In genomic region chr11:17148536-17148935, GRCh38 we compare ENCODE assay signal across 23 cellular contexts. TPM values are rescaled to one million over a fixed set of nuclear protein-coding genes. Genes with fewer than 3 reads are reported as not detected.
DNase-seq lines count a peak whose midpoint lies in the region; ATAC-seq, FAIRE-seq and TF ChIP-seq lines count a peak whose summit lies in the region.
"Had no signal": no experiment of that assay in that cellular context is flagged by ENCODE, and none has a peak within 500 bp of the region (broad histone marks: within the 10 kb centered on the region; RNA-seq: fewer than 3 reads in every experiment).

No MANE protein-coding gene starts in this region.

- dilution Hi-C loops in IMR-90 (cut with HindIII; ENCODE audit: low sequenced_read_pairs, unreplicated experiment), result no loop called here

- POLR2A ChIA-PET in IMR-90 (lab: Charles Lee; ENCODE audit: unreplicated experiment), result no interaction called here

- H4K20me1 ChIP-seq in IMR-90 (ENCODE audit: insufficient read depth, low read length) (no peaks in the 10 kb centered on the region), astrocyte (ENCODE audit: insufficient read depth, low read length) (peaks cover 6% of the 10 kb centered on the region)

- H3K27me3 ChIP-seq in IMR-90 (ENCODE audit: control insufficient read depth, insufficient read depth, low read length) (no peaks in the 10 kb centered on the region), astrocyte (ENCODE audit: insufficient read depth, low read length) (no peaks in the 10 kb centered on the region), tibial artery (no peaks in the 10 kb centered on the region)
- H3K27me3 ChIP-seq: BE2C, MG63, Peyer's patch had no signal

- no peak overlapping the region for H4K8ac ChIP-seq in IMR-90 (ENCODE audit: low read depth in 2 of 2, low read length in 2 of 2)

- peak; percentile 48; the same call in 1 of the 2 replicates for ATAC-seq in IMR-90 (ENCODE audit: low read depth)
- ATAC-seq: A549, GM23338, SK-N-SH treated with all-trans-retinoic acid at 6 μM for 48 hours had no signal

- H3K79me1 ChIP-seq in IMR-90 (ENCODE audit: low read depth in 1 of 2, low read length in 2 of 2), result peaks cover 4 to 6% of the 10 kb centered on the region in 2 experiments; a peak in 3 of 4 replicates

- H3K27ac ChIP-seq in IMR-90 (ENCODE audit: insufficient read depth, low read length) (no peak overlapping the region), astrocyte (ENCODE audit: low read depth, low read length) (no peak overlapping the region), tibial artery (no peak overlapping the region)
- H3K27ac ChIP-seq: A549, Peyer's patch had no signal

- no peak for TF ChIP-seq POLR2A in IMR-90 (IDR thresholded peaks at IDR 0.05; ENCODE audit: low read depth, low read length)

- H3K18ac ChIP-seq in IMR-90 (ENCODE audit: low read depth, low read length), result no peak overlapping the region

- H3K4me2 ChIP-seq in IMR-90 (ENCODE audit: low read depth, low read length), result no peak overlapping the region
- H3K4me2 ChIP-seq in astrocyte (ENCODE audit: low read length), result no peak overlapping the region
- H3K4me2 ChIP-seq: A549, GM23338 had no signal

- H3K4me1 Mint-ChIP-seq in astrocyte (ENCODE audit: low read depth, unreplicated experiment), result peaks cover 4% of the 10 kb centered on the region
- H3K4me1 Mint-ChIP-seq: GM23338 had no signal

- H4K91ac ChIP-seq in IMR-90 (ENCODE audit: insufficient read depth, low read depth, low read length), result no peak overlapping the region

- no peak overlapping the region for H3K56ac ChIP-seq in IMR-90 (ENCODE audit: extremely low read depth, insufficient read depth, low read length)

- H3K4me3 ChIP-seq in IMR-90 (ENCODE audit: insufficient read depth, low read depth, low read length) (no peak overlapping the region), astrocyte (ENCODE audit: insufficient read depth, low read depth, low read length) (no peak overlapping the region), fibroblast of mammary gland (ENCODE audit: control insufficient read depth, low read depth, low read length) (no peak overlapping the region), tibial artery (no peak overlapping the region)
- H3K4me3 ChIP-seq: A549, GM23338, HAP-1, MG63, Peyer's patch had no signal

- H3K9ac ChIP-seq in IMR-90 (ENCODE audit: low read depth, low read length), result no peak overlapping the region
- no peak overlapping the region for H3K9ac ChIP-seq in astrocyte (ENCODE audit: low read length)

- DNase-seq in IMR-90, result peak; percentile 71
- peak; percentile 30 for DNase-seq in astrocyte (ENCODE audit: low read depth)
- peak; percentile 5 for DNase-seq in fibroblast of mammary gland (ENCODE audit: low read depth)
- peak; percentile 34 for DNase-seq in stromal cell of bone marrow (ENCODE audit: low read depth)
- no peak for DNase-seq in activated CD4-positive, alpha-beta T cell treated with anti-CD3 and anti-CD28 coated beads, Interleukin-2, amount 50 U/mL, for 4 hours
- no peak for DNase-seq in tibial artery
- no peak for DNase-seq in NCI-H510A treated with DMSO at 0.1 percent for 48 hours (lab: John Stamatoyannopoulos, UW)
- DNase-seq: BE2C; DMS53; MG63; NCI-H1048; NCI-H1417 treated with DMSO at 0.1 percent for 48 hours; NCI-H187; NCI-H748 treated with DMSO at 0.1 percent for 48 hours; NK-92 treated with Interleukin-12 subunit alpha and Interleukin-12 subunit beta, amount 100 ng/mL, for 24 hours; Peyer's patch had no signal

- no peaks in the 10 kb centered on the region for H3K79me2 ChIP-seq in astrocyte (ENCODE audit: insufficient read depth, low read length)

- FAIRE-seq in astrocyte (lab: Jason Lieb, UNC), result no peak
- FAIRE-seq: D721Med, HTR-8/SVneo had no signal

- no TSS peak for BruUV-seq in IMR-90 (replicated peaks; lab: Mats Ljungman, UMichigan)

- H3K27me3 Mint-ChIP-seq in astrocyte (ENCODE audit: low read depth, unreplicated experiment), result no peaks in the 10 kb centered on the region
- H3K27me3 Mint-ChIP-seq: IgD-negative memory B cell had no signal

- no peak overlapping the region for H2AK5ac ChIP-seq in IMR-90 (ENCODE audit: low read depth, low read length)

- H2BK20ac ChIP-seq in IMR-90 (ENCODE audit: low read depth, low read length), result no peak overlapping the region

- H3K4me1 ChIP-seq in IMR-90 (ENCODE audit: control insufficient read depth, insufficient read depth, low read length) (no peaks in the 10 kb centered on the region; the same call in 1 of the 2 replicates), astrocyte (ENCODE audit: insufficient read depth, low read length) (no peaks in the 10 kb centered on the region), tibial artery (peaks cover 0 to 11% (median 7%) of the 10 kb centered on the region in 4 donors)
- H3K4me1 ChIP-seq: A549, BE2C, Peyer's patch had no signal

- H3K4ac ChIP-seq in IMR-90 (ENCODE audit: low read depth, low read length), result no peak overlapping the region

- H3K9me3 Mint-ChIP-seq in astrocyte (ENCODE audit: unreplicated experiment), result no peaks in the 10 kb centered on the region
- H3K9me3 Mint-ChIP-seq: GM23338, IgD-negative memory B cell had no signal

- H3K4me3 Mint-ChIP-seq in astrocyte (ENCODE audit: unreplicated experiment), result no peak overlapping the region
- H3K4me3 Mint-ChIP-seq: GM23338, IgD-negative memory B cell had no signal

- no peak overlapping the region for H3K14ac ChIP-seq in IMR-90 (replicated peaks; ENCODE audit: low read depth, low read length)

- intact Hi-C loops in IMR-90 (cut with micrococcal nuclease) (no loop called here), tibial artery (cut with DNase I; ENCODE audit: low total_unique reads) (no loop called here)

- no peaks in the 10 kb centered on the region; the same call in 1 of the 2 replicates for H3K9me1 ChIP-seq in IMR-90 (ENCODE audit: insufficient read depth, low read length)

- in situ Hi-C loops in IMR-90 (cut with MboI; ENCODE audit: low sequenced_read_pairs), result no loop called here

- CTCF ChIA-PET in IMR-90 (lab: Yijun Ruan, JAX), result interaction anchor here (0.5 to 0.6 kb wide), 2 partner anchors 42 to 443 kb away, joined by 3 read pairs; no protein-coding TSS in a partner anchor

- H3K36me3 Mint-ChIP-seq in astrocyte (ENCODE audit: low read depth, unreplicated experiment), result peaks cover 3% of the 10 kb centered on the region

- no peaks in the 10 kb centered on the region for H3K9me3 ChIP-seq in IMR-90 (ENCODE audit: control insufficient read depth, insufficient read depth, low read length)
- no peaks in the 10 kb centered on the region for H3K9me3 ChIP-seq in astrocyte (ENCODE audit: insufficient read depth, low read depth, low read length)
- no peaks in the 10 kb centered on the region for H3K9me3 ChIP-seq in tibial artery
- H3K9me3 ChIP-seq: A549, BE2C, HAP-1, MG63, Peyer's patch had no signal

- H3K36me3 ChIP-seq in IMR-90 (ENCODE audit: control insufficient read depth, insufficient read depth, low read length), result peaks cover 8% of the 10 kb centered on the region
- H3K36me3 ChIP-seq in astrocyte (ENCODE audit: insufficient read depth, low read length), result peaks cover 11% of the 10 kb centered on the region
- peaks cover 19 to 27% (median 26%) of the 10 kb centered on the region in 3 donors for H3K36me3 ChIP-seq in tibial artery
- H3K36me3 ChIP-seq: BE2C, MG63 had no signal

- H2AFZ ChIP-seq in IMR-90 (replicated peaks; ENCODE audit: low read length, poor library complexity), result no peak overlapping the region
- H2AFZ ChIP-seq in astrocyte (ENCODE audit: low read depth, low read length), result no peak overlapping the region
- H2AFZ ChIP-seq: GM23338 had no signal

- no peak overlapping the region for H2AK9ac ChIP-seq in IMR-90 (replicated peaks; ENCODE audit: low read depth, low read length, poor library complexity)

- no peak overlapping the region for H3K27ac Mint-ChIP-seq in astrocyte (ENCODE audit: unreplicated experiment)
- H3K27ac Mint-ChIP-seq: GM23338, IgD-negative memory B cell had no signal

- no peak for TF ChIP-seq RAD21 in IMR-90 (IDR thresholded peaks at IDR 0.05; ENCODE audit: low read length)

- no peak overlapping the region for H2BK15ac ChIP-seq in IMR-90 (ENCODE audit: low read depth, low read length)

- H2BK120ac ChIP-seq in IMR-90 (ENCODE audit: low read depth, low read length), result no peak overlapping the region

- H3K23ac ChIP-seq in IMR-90 (ENCODE audit: low read depth, low read length), result no peak overlapping the region

- no peak for TF ChIP-seq CTCF in IMR-90 (conservative IDR thresholded peaks at IDR 0.05; ENCODE audit: low read depth, low read length)
- TF ChIP-seq CTCF in astrocyte (IDR thresholded peaks at IDR 0.05; ENCODE audit: insufficient read depth, low read depth, low read length), result no peak
- TF ChIP-seq CTCF in fibroblast of mammary gland (conservative IDR thresholded peaks at IDR 0.05; ENCODE audit: control insufficient read depth, insufficient read depth, low read depth, low read length), result no peak
- no peak for TF ChIP-seq CTCF in tibial artery (IDR thresholded peaks at IDR 0.05)

- H2BK5ac ChIP-seq in IMR-90 (ENCODE audit: low read depth, low read length, poor library complexity, severe bottlenecking), result no peak overlapping the region

- no peak overlapping the region for H4K5ac ChIP-seq in IMR-90 (ENCODE audit: low read depth, low read length)

TF ChIP-seq in IMR-90, 13 proteins besides CTCF, POLR2A, EP300 and RAD21 (continues in another document):
- TF ChIP-seq CHD1 (IDR thresholded peaks at IDR 0.05; ENCODE audit: low read depth, low read length) (no peak), RCOR1 (IDR thresholded peaks at IDR 0.05; ENCODE audit: insufficient replicate concordance, low read length) (no peak), FOS (IDR thresholded peaks at IDR 0.05; ENCODE audit: low read depth, low read length) (no peak), CEBPB (IDR thresholded peaks at IDR 0.05; ENCODE audit: low read depth, low read length) (no peak)
- TF ChIP-seq, protein P1, sequence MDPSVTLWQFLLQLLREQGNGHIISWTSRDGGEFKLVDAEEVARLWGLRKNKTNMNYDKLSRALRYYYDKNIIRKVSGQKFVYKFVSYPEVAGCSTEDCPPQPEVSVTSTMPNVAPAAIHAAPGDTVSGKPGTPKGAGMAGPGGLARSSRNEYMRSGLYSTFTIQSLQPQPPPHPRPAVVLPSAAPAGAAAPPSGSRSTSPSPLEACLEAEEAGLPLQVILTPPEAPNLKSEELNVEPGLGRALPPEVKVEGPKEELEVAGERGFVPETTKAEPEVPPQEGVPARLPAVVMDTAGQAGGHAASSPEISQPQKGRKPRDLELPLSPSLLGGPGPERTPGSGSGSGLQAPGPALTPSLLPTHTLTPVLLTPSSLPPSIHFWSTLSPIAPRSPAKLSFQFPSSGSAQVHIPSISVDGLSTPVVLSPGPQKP (IDR thresholded peaks at IDR 0.05; ENCODE audit: borderline replicate concordance, low read depth, low read length), result no peak

RNA-seq across cellular contexts. Expression of gene PIK3C2A, which starts 59.2 kb away (rescaled TPM):
- total RNA-seq in IMR-90 (2012; rRNA removed) (36.6 and 56.4 TPM in 2 replicates), astrocyte (73.4 and 84.9 TPM in 2 replicates)
- polyA plus RNA-seq in IMR-90 (2012; rRNA removed), result 11.5 and 14.6 TPM in 2 replicates
- polyA plus RNA-seq in IMR-90 (2012; cell fraction: cytosol; rRNA removed), result 1.7 and 2.4 TPM in 2 replicates
- polyA plus RNA-seq in IMR-90 (2012; cell fraction: nucleus; rRNA removed; ENCODE audit: low replicate concordance), result 2.3 and 20.0 TPM in 2 replicates

Comparison
In these comparisons a context has a peak if more than half of its experiments do, and no peak if none do; other contexts are left out.
1. DNase-seq: peak in IMR-90 (single experiment), astrocyte (single experiment), fibroblast of mammary gland (single experiment) and stromal cell of bone marrow (single experiment); none in activated CD4-positive, alpha-beta T cell treated with anti-CD3 and anti-CD28 coated beads, Interleukin-2, amount 50 U/mL, for 4 hours (0 of 2), tibial artery (0 of 2) and NCI-H510A treated with DMSO at 0.1 percent for 48 hours (single experiment).